ENCODE assay signal across 24 cellular contexts in genomic region chr12:40735551-40736230, GRCh38. TPM values are rescaled to one million over a fixed set of nuclear protein-coding genes. Genes with fewer than 3 reads are reported as not detected.
DNase-seq lines count a peak whose midpoint lies in the region; ATAC-seq and TF ChIP-seq lines count a peak whose summit lies in the region.
"Had no signal": no experiment of that assay in that cellular context is flagged by ENCODE, and none has a peak within 500 bp of the region (broad histone marks: within the 10 kb centered on the region; RNA-seq: fewer than 3 reads in every experiment).

No MANE protein-coding gene starts in this region.

- H3K4me3 ChIP-seq in BE2C (ENCODE audit: low read depth, low read length) (no peak overlapping the region), SJCRH30 (no peak overlapping the region), right cardiac atrium (ENCODE audit: low read length) (no peak overlapping the region)
- H3K4me3 ChIP-seq: A549 had no signal

- DNase-seq in BE2C (peak; percentile 23), DMS53 treated with DMSO at 0.1 percent for 48 hours (lab: John Stamatoyannopoulos, UW; ENCODE audit: unreplicated experiment) (peak; percentile 77), SJCRH30 (peak; percentile 10 to 54), glutamatergic neuron (peak; percentile 14), right cardiac atrium (no peak), NCI-H748 (lab: John Stamatoyannopoulos, UW; ENCODE audit: unreplicated experiment) (no peak)
- DNase-seq: AML-193; C1 segment of cervical spinal cord; Caco-2; CD4-positive, alpha-beta memory T cell; DMS 273 treated with DMSO at 0.1 percent for 48 hours; DND-41; NCI-H1048; NCI-H1436 treated with DMSO at 0.1 percent for 48 hours; NCI-H187 treated with DMSO at 0.1 percent for 48 hours; NCI-H2171 treated with DMSO at 0.1 percent for 48 hours; NCI-H526; Right ventricle myocardium superior; RPMI8226; T-helper 2 cell had no signal

- H3K27me3 ChIP-seq in BE2C = no peaks in the 10 kb centered on the region
- no peaks in the 10 kb centered on the region for H3K27me3 ChIP-seq in SJCRH30
- H3K27me3 ChIP-seq in right cardiac atrium (ENCODE audit: control insufficient read depth, insufficient read depth) = no peaks in the 10 kb centered on the region

- WGBS in right cardiac atrium = 56% methylated on average over 3 of the region's 3 CpGs

- peak overlapping the region; percentile 72 for H3K27ac Mint-ChIP-seq in glutamatergic neuron (ENCODE audit: unreplicated experiment)
- H3K27ac Mint-ChIP-seq: CD4-positive, alpha-beta memory T cell had no signal

- H3K4me3 Mint-ChIP-seq in glutamatergic neuron (ENCODE audit: unreplicated experiment) = no peak overlapping the region
- H3K4me3 Mint-ChIP-seq: CD4-positive, alpha-beta memory T cell had no signal

- TF ChIP-seq CTCF in BE2C (IDR thresholded peaks at IDR 0.05; ENCODE audit: low read depth, low read length) (no peak), glutamatergic neuron (IDR thresholded peaks at IDR 0.05; ENCODE audit: partially characterized antibody, unreplicated experiment) (no peak)

- peaks cover 10% of the 10 kb centered on the region for H3K4me1 Mint-ChIP-seq in glutamatergic neuron (ENCODE audit: low read depth, unreplicated experiment)
- H3K4me1 Mint-ChIP-seq: CD4-positive, alpha-beta memory T cell had no signal

- peaks cover 2% of the 10 kb centered on the region for H3K36me3 Mint-ChIP-seq in glutamatergic neuron (ENCODE audit: unreplicated experiment)
- H3K36me3 Mint-ChIP-seq: CD4-positive, alpha-beta memory T cell had no signal

- H3K27me3 Mint-ChIP-seq in glutamatergic neuron (ENCODE audit: unreplicated experiment) = no peaks in the 10 kb centered on the region
- H3K27me3 Mint-ChIP-seq: CD4-positive, alpha-beta memory T cell had no signal

- H3K4me1 ChIP-seq in BE2C (peaks cover 2% of the 10 kb centered on the region), SJCRH30 (no peaks in the 10 kb centered on the region), right cardiac atrium (ENCODE audit: control insufficient read depth, insufficient read depth, low read length) (no peaks in the 10 kb centered on the region)
- H3K4me1 ChIP-seq: A549, Caco-2 had no signal

- no peak for ATAC-seq in GM21367 (IDR thresholded peaks at IDR 0.05; ENCODE audit: unreplicated experiment)
- ATAC-seq in GM19351 (IDR thresholded peaks at IDR 0.05; ENCODE audit: unreplicated experiment) = no peak
- no peak for ATAC-seq in right cardiac atrium
- ATAC-seq: A549 had no signal

- no peaks in the 10 kb centered on the region for H3K9me3 Mint-ChIP-seq in glutamatergic neuron (ENCODE audit: unreplicated experiment)

- H3K27ac ChIP-seq in SJCRH30 (no peak overlapping the region), right cardiac atrium (ENCODE audit: low read length) (no peak overlapping the region)

- H3K9me3 ChIP-seq in BE2C (no peaks in the 10 kb centered on the region), SJCRH30 (replicated peaks) (no peaks in the 10 kb centered on the region), right cardiac atrium (ENCODE audit: control insufficient read depth, low read length) (no peaks in the 10 kb centered on the region)
- H3K9me3 ChIP-seq: A549, Caco-2 had no signal

- intact Hi-C loops in right cardiac atrium (cut with DNase I) = no loop called here

- H3K36me3 ChIP-seq in BE2C (no peaks in the 10 kb centered on the region), SJCRH30 (no peaks in the 10 kb centered on the region)

RNA-seq across cellular contexts. Expression of gene CNTN1, which starts 43.5 kb away (rescaled TPM):
- polyA plus RNA-seq in BE2C (2012; ENCODE audit: insufficient read depth, insufficient read length, low read depth) = 104 TPM
- total RNA-seq in SJCRH30 (2014; rRNA removed; shearing (Covaris generic)) = 0.02 and 0.20 TPM in 2 replicates
- total RNA-seq in glutamatergic neuron (ENCODE audit: unreplicated experiment) (81.4 TPM), right cardiac atrium (under 1 TPM; 0.40 to 0.94 (median 0.56) TPM)
- 0.41 TPM for polyA plus RNA-seq in right cardiac atrium
- total RNA-seq: Caco-2; CD4-positive, alpha-beta memory T cell; HT-29 had no signal
- polyA plus RNA-seq: CD4-positive, alpha-beta memory T cell had no signal

Comparison
In these comparisons a context has a peak if more than half of its experiments do, and no peak if none do; other contexts are left out.
1. DNase-seq: peak in BE2C (single experiment), DMS53 treated with DMSO at 0.1 percent for 48 hours (single experiment), SJCRH30 (2 of 2) and glutamatergic neuron (single experiment); none in right cardiac atrium (0 of 3) and NCI-H748 (single experiment).
2. RNA of gene CNTN1, which starts 43.5 kb away (total RNA-seq): 81.4 TPM in glutamatergic neuron (single experiment); 0.40 to 0.94 TPM in right cardiac atrium and 0.02 to 0.20 TPM in SJCRH30; every median in the first group is over 10 times any median in the second.